ENCODE assay signal across 18 cellular contexts in the genomic region with DNA sequence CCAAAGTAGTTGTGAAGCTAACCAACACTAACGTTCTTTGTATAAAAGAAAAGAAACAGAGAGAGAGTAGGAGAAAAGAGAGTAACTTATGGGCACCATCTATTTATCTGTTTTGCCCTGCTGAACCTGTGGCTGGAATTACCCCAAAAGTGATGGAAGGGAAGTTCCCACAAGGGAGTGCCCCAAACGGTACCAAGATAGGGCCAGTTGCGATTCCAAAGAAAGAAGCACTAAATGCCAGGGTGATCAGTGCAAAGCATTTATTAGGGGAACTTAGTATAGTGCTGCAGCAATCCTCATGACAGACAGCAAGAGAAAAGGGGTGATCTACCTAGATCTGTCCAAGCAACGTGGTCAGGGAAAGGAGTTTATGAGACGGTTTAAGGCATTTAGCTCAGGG.
DNase-seq lines count a peak whose midpoint lies in the region; ATAC-seq and TF ChIP-seq lines count a peak whose summit lies in the region.
"Had no signal": no experiment of that assay in that cellular context is flagged by ENCODE, and none has a peak within 500 bp of the region (broad histone marks: within the 10 kb centered on the region; RNA-seq: fewer than 3 reads in every experiment).

No MANE protein-coding gene starts in this region.

- no peak for TF ChIP-seq CTCF in neural cell (IDR thresholded peaks at IDR 0.05; ENCODE audit: poor library complexity, severe bottlenecking)

- peak overlapping the region; percentile 41 for H3K9ac ChIP-seq in neural cell (ENCODE audit: low read length)
- H3K9ac ChIP-seq: GM23248 had no signal

- TF ChIP-seq RAD21 in neural cell (conservative IDR thresholded peaks at IDR 0.05): no peak

- no peaks in the 10 kb centered on the region for H3K36me3 ChIP-seq in neural cell (ENCODE audit: insufficient read depth, low read length)
- no peaks in the 10 kb centered on the region for H3K36me3 ChIP-seq in effector memory CD4-positive, alpha-beta T cell (ENCODE audit: control insufficient read depth, insufficient read depth, low read length)

- H3K79me2 ChIP-seq in neural cell (replicated peaks; ENCODE audit: insufficient read depth, low read length): no peaks in the 10 kb centered on the region

- DNase-seq in NCI-H1105 (lab: John Stamatoyannopoulos, UW) (no peak), HUDEP-2 (lab: John Stamatoyannopoulos, UW; ENCODE audit: unreplicated experiment in 76 of 76) (no peak), ecto neural progenitor cell (ENCODE audit: low spot score) (no peak)
- DNase-seq in effector memory CD4-positive, alpha-beta T cell: no peak
- DNase-seq: C1 segment of cervical spinal cord; Calu3; CD4-positive, alpha-beta memory T cell; COR-L47; DMS53; DMS79 treated with DMSO at 0.1 percent for 48 hours; GF-D8; GM23248; H7; HCEC 1CT had no signal

- peak overlapping the region; percentile 7 for H2AFZ ChIP-seq in neural cell (ENCODE audit: low read depth, low read length)
- H2AFZ ChIP-seq: GM23248 had no signal

- H3K9me3 ChIP-seq in neural cell (ENCODE audit: low read length): peaks cover 4% of the 10 kb centered on the region
- no peaks in the 10 kb centered on the region for H3K9me3 ChIP-seq in effector memory CD4-positive, alpha-beta T cell (ENCODE audit: control insufficient read depth, low read length)

- no peak for TF ChIP-seq EP300 in neural cell (conservative IDR thresholded peaks at IDR 0.05; ENCODE audit: poor library complexity, severe bottlenecking)

- H3K9me2 ChIP-seq in neural cell (ENCODE audit: insufficient read depth, low read length): no peaks in the 10 kb centered on the region

- no peak overlapping the region for H3K4me2 ChIP-seq in neural cell (ENCODE audit: low read length)

- H3F3A ChIP-seq in neural cell (ENCODE audit: insufficient read depth, low read length, poor library complexity, severe bottlenecking): no peaks in the 10 kb centered on the region

- peak; percentile 44 for ATAC-seq in GM18502 (IDR thresholded peaks at IDR 0.05; ENCODE audit: poor library complexity, unreplicated experiment)
- ATAC-seq in GM19463 (IDR thresholded peaks at IDR 0.05; ENCODE audit: unreplicated experiment): peak; percentile 28
- peak; percentile 42 for ATAC-seq in HG02981 (IDR thresholded peaks at IDR 0.05; ENCODE audit: unreplicated experiment)

- peak overlapping the region; percentile 32 for H3K4me3 ChIP-seq in neural cell (ENCODE audit: low read length)
- H3K4me3 ChIP-seq in effector memory CD4-positive, alpha-beta T cell (ENCODE audit: insufficient read depth, low read depth, low read length, poor library complexity, severe bottlenecking): no peak overlapping the region
- H3K4me3 ChIP-seq: GM23248 had no signal

- no peaks in the 10 kb centered on the region for H3K4me1 ChIP-seq in effector memory CD4-positive, alpha-beta T cell (ENCODE audit: control insufficient read depth, insufficient read depth, low read length, poor library complexity, severe bottlenecking)

- H3K27me3 ChIP-seq in neural cell (ENCODE audit: insufficient read depth, low read depth, low read length): no peaks in the 10 kb centered on the region
- H3K27me3 ChIP-seq in effector memory CD4-positive, alpha-beta T cell (replicated peaks; ENCODE audit: control insufficient read depth, insufficient read depth, low read length, poor library complexity, severe bottlenecking): no peaks in the 10 kb centered on the region

- peak overlapping the region; percentile 84 for H3K27ac ChIP-seq in neural cell (ENCODE audit: low read length)
- no peak overlapping the region for H3K27ac ChIP-seq in effector memory CD4-positive, alpha-beta T cell (ENCODE audit: insufficient read depth, low read length, poor library complexity, severe bottlenecking)
- H3K27ac ChIP-seq: GM23248 had no signal

- H4K20me1 ChIP-seq in neural cell (ENCODE audit: insufficient read depth): no peaks in the 10 kb centered on the region

TF ChIP-seq in neural cell, 6 proteins besides CTCF, POLR2A, EP300 and RAD21:
- no peak for TF ChIP-seq EZH2 (IDR thresholded peaks at IDR 0.05; ENCODE audit: borderline replicate concordance, insufficient read depth, low read length, poor library complexity, severe bottlenecking)
- TF ChIP-seq MXI1 (conservative IDR thresholded peaks at IDR 0.05; ENCODE audit: poor library complexity, severe bottlenecking): no peak
- TF ChIP-seq, protein P1, sequence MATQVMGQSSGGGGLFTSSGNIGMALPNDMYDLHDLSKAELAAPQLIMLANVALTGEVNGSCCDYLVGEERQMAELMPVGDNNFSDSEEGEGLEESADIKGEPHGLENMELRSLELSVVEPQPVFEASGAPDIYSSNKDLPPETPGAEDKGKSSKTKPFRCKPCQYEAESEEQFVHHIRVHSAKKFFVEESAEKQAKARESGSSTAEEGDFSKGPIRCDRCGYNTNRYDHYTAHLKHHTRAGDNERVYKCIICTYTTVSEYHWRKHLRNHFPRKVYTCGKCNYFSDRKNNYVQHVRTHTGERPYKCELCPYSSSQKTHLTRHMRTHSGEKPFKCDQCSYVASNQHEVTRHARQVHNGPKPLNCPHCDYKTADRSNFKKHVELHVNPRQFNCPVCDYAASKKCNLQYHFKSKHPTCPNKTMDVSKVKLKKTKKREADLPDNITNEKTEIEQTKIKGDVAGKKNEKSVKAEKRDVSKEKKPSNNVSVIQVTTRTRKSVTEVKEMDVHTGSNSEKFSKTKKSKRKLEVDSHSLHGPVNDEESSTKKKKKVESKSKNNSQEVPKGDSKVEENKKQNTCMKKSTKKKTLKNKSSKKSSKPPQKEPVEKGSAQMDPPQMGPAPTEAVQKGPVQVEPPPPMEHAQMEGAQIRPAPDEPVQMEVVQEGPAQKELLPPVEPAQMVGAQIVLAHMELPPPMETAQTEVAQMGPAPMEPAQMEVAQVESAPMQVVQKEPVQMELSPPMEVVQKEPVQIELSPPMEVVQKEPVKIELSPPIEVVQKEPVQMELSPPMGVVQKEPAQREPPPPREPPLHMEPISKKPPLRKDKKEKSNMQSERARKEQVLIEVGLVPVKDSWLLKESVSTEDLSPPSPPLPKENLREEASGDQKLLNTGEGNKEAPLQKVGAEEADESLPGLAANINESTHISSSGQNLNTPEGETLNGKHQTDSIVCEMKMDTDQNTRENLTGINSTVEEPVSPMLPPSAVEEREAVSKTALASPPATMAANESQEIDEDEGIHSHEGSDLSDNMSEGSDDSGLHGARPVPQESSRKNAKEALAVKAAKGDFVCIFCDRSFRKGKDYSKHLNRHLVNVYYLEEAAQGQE (IDR thresholded peaks at IDR 0.05; ENCODE audit: borderline replicate concordance): no peak
- no peak for TF ChIP-seq SMC3 (conservative IDR thresholded peaks at IDR 0.05; ENCODE audit: poor library complexity)
- no peak for TF ChIP-seq TAF1 (IDR thresholded peaks at IDR 0.05; ENCODE audit: low read depth)
- no peak for TF ChIP-seq POLR2AphosphoS5 (IDR thresholded peaks at IDR 0.05)
